17 cellular contexts compared by ENCODE assay signal in genomic region chr4:161585011-161585410, GRCh38.
"Had no signal": no experiment of that assay in that cellular context is flagged by ENCODE, and none has a peak within 500 bp of the region (broad histone marks: within the 10 kb centered on the region; RNA-seq: fewer than 3 reads in every experiment).

No MANE protein-coding gene starts in this region.

- H3K27ac ChIP-seq: dorsolateral prefrontal cortex, esophagus muscularis mucosa, gastrocnemius medialis, right atrium auricular region, suprapubic skin, thyroid gland had no signal

- H3K4me3 ChIP-seq: dorsolateral prefrontal cortex, esophagus muscularis mucosa, gastrocnemius medialis, right atrium auricular region, smooth muscle cell, suprapubic skin, thyroid gland had no signal

- H3K27me3 ChIP-seq: dorsolateral prefrontal cortex, esophagus muscularis mucosa, gastrocnemius medialis, right atrium auricular region, suprapubic skin, thyroid gland had no signal

- H3K9me3 ChIP-seq: esophagus muscularis mucosa, gastrocnemius medialis, right atrium auricular region, thyroid gland had no signal

- DNase-seq: cortex of kidney; effector CD8-positive, alpha-beta T cell; gastrocnemius medialis; immature natural killer cell; kidney; left cardiac atrium; naive thymus-derived CD4-positive, alpha-beta T cell; nephron progenitor cell; stimulated activated CD4-positive, alpha-beta T cell treated with anti-CD3 and anti-CD28 coated beads, Interleukin-2, amount 100 ng/mL, for 48 hours; stimulated activated naive CD4-positive, alpha-beta T cell treated with Interleukin-2 at 50 U/mL for 16 hours; thyroid gland had no signal

- H3K9me3 Mint-ChIP-seq: nephron progenitor cell had no signal

- H3K27ac Mint-ChIP-seq: immature natural killer cell; naive thymus-derived CD4-positive, alpha-beta T cell; nephron progenitor cell; type B pancreatic cell had no signal

- H3K4me2 ChIP-seq: smooth muscle cell had no signal

- H3K4me1 ChIP-seq: gastrocnemius medialis, right atrium auricular region, suprapubic skin, thyroid gland had no signal

- H3K4me1 Mint-ChIP-seq: immature natural killer cell; naive thymus-derived CD4-positive, alpha-beta T cell; nephron progenitor cell had no signal

- H3K36me3 ChIP-seq: esophagus muscularis mucosa, gastrocnemius medialis, right atrium auricular region, suprapubic skin, thyroid gland had no signal

- H3K36me3 Mint-ChIP-seq: naive thymus-derived CD4-positive, alpha-beta T cell; type B pancreatic cell had no signal

- ATAC-seq: gastrocnemius medialis; left cardiac atrium; naive thymus-derived CD4-positive, alpha-beta T cell had no signal

- H3K4me3 Mint-ChIP-seq: immature natural killer cell; naive thymus-derived CD4-positive, alpha-beta T cell; nephron progenitor cell; type B pancreatic cell had no signal

- H3K27me3 Mint-ChIP-seq: naive thymus-derived CD4-positive, alpha-beta T cell; type B pancreatic cell had no signal
